Comparison of ENCODE assay signal across 12 cellular contexts in genomic region chr6:111301914-111302313, GRCh38.
DNase-seq lines count a peak whose midpoint lies in the region; ATAC-seq and TF ChIP-seq lines count a peak whose summit lies in the region.
"Had no signal": no experiment of that assay in that cellular context is flagged by ENCODE, and none has a peak within 500 bp of the region (broad histone marks: within the 10 kb centered on the region; RNA-seq: fewer than 3 reads in every experiment).

No MANE protein-coding gene starts in this region.

- no peak for TF ChIP-seq POLR2A in breast epithelium (IDR thresholded peaks at IDR 0.05)

- H3K27ac ChIP-seq in breast epithelium: no peak overlapping the region

- TF ChIP-seq CTCF in breast epithelium (IDR thresholded peaks at IDR 0.05): no peak

- H3K27me3 ChIP-seq in breast epithelium: no peaks in the 10 kb centered on the region

- intact Hi-C loops in left ventricle myocardium superior (cut with micrococcal nuclease): no loop called here
- intact Hi-C loops in breast epithelium (cut with DNase I; ENCODE audit: low total_unique reads): no loop called here

- peak; percentile 62 for ATAC-seq in GM18511 (IDR thresholded peaks at IDR 0.05; ENCODE audit: unreplicated experiment)
- ATAC-seq in GM21360 (IDR thresholded peaks at IDR 0.05; ENCODE audit: unreplicated experiment): peak; percentile 53
- ATAC-seq in HG03342 (IDR thresholded peaks at IDR 0.05; ENCODE audit: unreplicated experiment): peak; percentile 50
- ATAC-seq in left ventricle myocardium superior: peak; percentile 67
- ATAC-seq: PC-3 had no signal

- no peak for DNase-seq in left ventricle myocardium superior
- DNase-seq in breast epithelium (ENCODE audit: low spot score in 2 of 2): no peak
- no peak for DNase-seq in cerebellum (ENCODE audit: low spot score)
- DNase-seq in 8988T: no peak
- no peak for DNase-seq in NCI-H128 (lab: John Stamatoyannopoulos, UW; ENCODE audit: unreplicated experiment)
- DNase-seq: activated gamma-delta T cell treated with Interleukin-2 at 50 U/mL for 16 hours; effector CD4-positive, alpha-beta T cell; NCI-H1436; PC-3 had no signal

- no peaks in the 10 kb centered on the region for H3K4me1 ChIP-seq in breast epithelium

- peaks cover 4% of the 10 kb centered on the region for H3K36me3 ChIP-seq in breast epithelium

- H3K4me3 ChIP-seq in breast epithelium: no peak overlapping the region

- peaks cover 0 to 10% of the 10 kb centered on the region in 2 donors for H3K9me3 ChIP-seq in breast epithelium
